In genomic region chr1:168008595-168008994, GRCh38 we compare ENCODE assay signal across 29 cellular contexts.
"Had no signal": no experiment of that assay in that cellular context is flagged by ENCODE, and none has a peak within 500 bp of the region (broad histone marks: within the 10 kb centered on the region; RNA-seq: fewer than 3 reads in every experiment).

No MANE protein-coding gene starts in this region.

- H3K4me3 ChIP-seq: coronary artery, dorsolateral prefrontal cortex, esophagus squamous epithelium had no signal

- H3K27me3 ChIP-seq: brain microvascular endothelial cell, dorsolateral prefrontal cortex, esophagus squamous epithelium had no signal

- H3K4me3 Mint-ChIP-seq: activated CD4-positive, alpha-beta memory T cell treated with anti-CD3 and anti-CD28 coated beads for 36 hours; activated CD4-positive, alpha-beta T cell treated with anti-CD3 and anti-CD28 coated beads for 36 hours; activated CD4-positive, alpha-beta T cell treated with anti-CD3 and anti-CD28 coated beads, Interleukin-2, amount 10 ng/mL, durations not matched to agents 24 days and 14 days; activated CD8-positive, alpha-beta memory T cell treated with anti-CD3 and anti-CD28 coated beads, Interleukin-2, amount 10 ng/mL, durations not matched to agents 7 days and 5 days; activated CD8-positive, alpha-beta T cell treated with anti-CD3 and anti-CD28 coated beads, Interleukin-2, amount 10 ng/mL, durations not matched to agents 7 days and 5 days; activated naive CD8-positive, alpha-beta T cell; activated T-helper 17 cell treated with anti-CD3 and anti-CD28 coated beads, Interleukin-2, amount 50 U/mL, for 72 hours; central memory CD8-positive, alpha-beta T cell; dendritic cell treated with granulocyte-macrophage colony-stimulating factor and Interleukin-4, amounts not matched to agents 40 ng/mL and 50 ng/mL, for 4 days had no signal

- ATAC-seq: activated CD4-positive, alpha-beta T cell treated with anti-CD3 and anti-CD28 coated beads for 36 hours; activated CD8-positive, alpha-beta memory T cell treated with anti-CD3 and anti-CD28 coated beads, Interleukin-2, amount 10 ng/mL, durations not matched to agents 7 days and 5 days; activated CD8-positive, alpha-beta T cell treated with anti-CD3 and anti-CD28 coated beads, Interleukin-2, amount 10 ng/mL, durations not matched to agents 7 days and 5 days; activated T-helper 17 cell treated with anti-CD3 and anti-CD28 coated beads, Interleukin-2, amount 50 U/mL, for 72 hours had no signal

- H3K9me3 Mint-ChIP-seq: activated CD4-positive, alpha-beta memory T cell treated with anti-CD3 and anti-CD28 coated beads for 36 hours; activated CD4-positive, alpha-beta T cell treated with anti-CD3 and anti-CD28 coated beads, Interleukin-2, amount 10 ng/mL, durations not matched to agents 24 days and 14 days; central memory CD8-positive, alpha-beta T cell; dendritic cell treated with granulocyte-macrophage colony-stimulating factor and Interleukin-4, amounts not matched to agents 40 ng/mL and 50 ng/mL, for 4 days had no signal

- H3K4me1 Mint-ChIP-seq: activated CD4-positive, alpha-beta T cell treated with anti-CD3 and anti-CD28 coated beads for 36 hours; activated CD8-positive, alpha-beta memory T cell treated with anti-CD3 and anti-CD28 coated beads, Interleukin-2, amount 10 ng/mL, durations not matched to agents 7 days and 5 days had no signal

- H3K27ac Mint-ChIP-seq: activated CD4-positive, alpha-beta memory T cell treated with anti-CD3 and anti-CD28 coated beads for 36 hours; activated CD4-positive, alpha-beta T cell treated with anti-CD3 and anti-CD28 coated beads for 36 hours; activated CD4-positive, alpha-beta T cell treated with anti-CD3 and anti-CD28 coated beads, Interleukin-2, amount 10 ng/mL, durations not matched to agents 24 days and 14 days; activated CD8-positive, alpha-beta T cell treated with anti-CD3 and anti-CD28 coated beads, Interleukin-2, amount 10 ng/mL, durations not matched to agents 7 days and 5 days; activated naive CD8-positive, alpha-beta T cell; dendritic cell treated with granulocyte-macrophage colony-stimulating factor and Interleukin-4, amounts not matched to agents 40 ng/mL and 50 ng/mL, for 4 days had no signal

- FAIRE-seq: astrocyte, bronchial epithelial cell had no signal

- H3K27ac ChIP-seq: brain microvascular endothelial cell, coronary artery, esophagus squamous epithelium had no signal

- H3K27me3 Mint-ChIP-seq: activated CD4-positive, alpha-beta memory T cell treated with anti-CD3 and anti-CD28 coated beads for 36 hours; activated CD4-positive, alpha-beta T cell treated with anti-CD3 and anti-CD28 coated beads for 36 hours; activated CD4-positive, alpha-beta T cell treated with anti-CD3 and anti-CD28 coated beads, Interleukin-2, amount 10 ng/mL, durations not matched to agents 24 days and 14 days; activated CD8-positive, alpha-beta memory T cell treated with anti-CD3 and anti-CD28 coated beads, Interleukin-2, amount 10 ng/mL, durations not matched to agents 7 days and 5 days; activated naive CD8-positive, alpha-beta T cell; activated T-helper 17 cell treated with anti-CD3 and anti-CD28 coated beads, Interleukin-2, amount 50 U/mL, for 72 hours; central memory CD8-positive, alpha-beta T cell; dendritic cell treated with granulocyte-macrophage colony-stimulating factor and Interleukin-4, amounts not matched to agents 40 ng/mL and 50 ng/mL, for 4 days had no signal

- H3K9me3 ChIP-seq: esophagus squamous epithelium had no signal

- DNase-seq: activated CD4-positive, alpha-beta memory T cell treated with anti-CD3 and anti-CD28 coated beads for 36 hours; activated CD4-positive, alpha-beta T cell treated with anti-CD3 and anti-CD28 coated beads for 36 hours; activated CD4-positive, alpha-beta T cell treated with anti-CD3 and anti-CD28 coated beads, Interleukin-2, amount 10 ng/mL, durations not matched to agents 24 days and 14 days; activated CD4-positive, CD25-positive, alpha-beta regulatory T cell; activated CD4-positive, CD25-positive, alpha-beta regulatory T cell treated with anti-CD3 and anti-CD28 coated beads, Interleukin-2, amount 50 U/mL, for 72 hours; activated CD8-positive, alpha-beta memory T cell treated with anti-CD3 and anti-CD28 coated beads, Interleukin-2, amount 10 ng/mL, durations not matched to agents 7 days and 5 days; activated CD8-positive, alpha-beta memory T cell treated with anti-CD3 and anti-CD28 coated beads, Interleukin-2, amount 50 U/mL, for 4 hours; activated CD8-positive, alpha-beta T cell treated with anti-CD3 and anti-CD28 coated beads, Interleukin-2, amount 10 ng/mL, durations not matched to agents 7 days and 5 days; activated effector memory CD4-positive, alpha-beta T cell treated with Interleukin-2 at 50 U/mL for 16 hours; activated gamma-delta T cell treated with Interleukin-2 at 50 U/mL for 16 hours; activated naive CD4-positive, alpha-beta T cell treated with anti-CD3 and anti-CD28 coated beads, Interleukin-2, amount 50 U/mL, for 16 hours; activated naive CD4-positive, alpha-beta T cell treated with Interleukin-2 at 50 U/mL for 16 hours; activated T-cell treated with anti-CD3 and anti-CD28 coated beads, Interleukin-2, amount 50 U/mL, for 1 hour; amniotic stem cell; anterior cingulate cortex; brain microvascular endothelial cell; dorsolateral prefrontal cortex; effector memory CD4-positive, alpha-beta T cell; esophagus squamous epithelium; foreskin melanocyte; head of caudate nucleus; T-helper 2 cell had no signal

- H3K4me1 ChIP-seq: esophagus squamous epithelium had no signal
